ENCODE assay signal across 1 cellular context in genomic region chr3:117017135-117017990, GRCh38.
TF ChIP-seq lines count a peak whose summit lies in the region.

No MANE protein-coding gene starts in this region.

TF ChIP-seq in SK-N-SH, 30 proteins besides CTCF, POLR2A, EP300 and RAD21 (continued from another document):
- TF ChIP-seq, protein P1, sequence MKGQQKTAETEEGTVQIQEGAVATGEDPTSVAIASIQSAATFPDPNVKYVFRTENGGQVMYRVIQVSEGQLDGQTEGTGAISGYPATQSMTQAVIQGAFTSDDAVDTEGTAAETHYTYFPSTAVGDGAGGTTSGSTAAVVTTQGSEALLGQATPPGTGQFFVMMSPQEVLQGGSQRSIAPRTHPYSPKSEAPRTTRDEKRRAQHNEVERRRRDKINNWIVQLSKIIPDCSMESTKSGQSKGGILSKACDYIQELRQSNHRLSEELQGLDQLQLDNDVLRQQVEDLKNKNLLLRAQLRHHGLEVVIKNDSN (IDR thresholded peaks at IDR 0.05; ENCODE audit: borderline replicate concordance, low read depth), result no peak
- TF ChIP-seq POLR2AphosphoS5 (IDR thresholded peaks at IDR 0.05; ENCODE audit: low read depth, low read length) (no peak), NFIC (IDR thresholded peaks at IDR 0.05; ENCODE audit: borderline replicate concordance) (no peak), MEF2A (IDR thresholded peaks at IDR 0.05; ENCODE audit: borderline replicate concordance, low read depth) (no peak)
- TF ChIP-seq, protein P2, sequence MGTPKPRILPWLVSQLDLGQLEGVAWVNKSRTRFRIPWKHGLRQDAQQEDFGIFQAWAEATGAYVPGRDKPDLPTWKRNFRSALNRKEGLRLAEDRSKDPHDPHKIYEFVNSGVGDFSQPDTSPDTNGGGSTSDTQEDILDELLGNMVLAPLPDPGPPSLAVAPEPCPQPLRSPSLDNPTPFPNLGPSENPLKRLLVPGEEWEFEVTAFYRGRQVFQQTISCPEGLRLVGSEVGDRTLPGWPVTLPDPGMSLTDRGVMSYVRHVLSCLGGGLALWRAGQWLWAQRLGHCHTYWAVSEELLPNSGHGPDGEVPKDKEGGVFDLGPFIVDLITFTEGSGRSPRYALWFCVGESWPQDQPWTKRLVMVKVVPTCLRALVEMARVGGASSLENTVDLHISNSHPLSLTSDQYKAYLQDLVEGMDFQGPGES (IDR thresholded peaks at IDR 0.05; ENCODE audit: low read depth, low read length), result no peak
